9 cellular contexts compared by ENCODE assay signal in genomic region chr20:43914697-43915208, GRCh38. TPM values are rescaled to one million over a fixed set of nuclear protein-coding genes. Genes with fewer than 3 reads are reported as not detected.
DNase-seq lines count a peak whose midpoint lies in the region; ATAC-seq and TF ChIP-seq lines count a peak whose summit lies in the region.
"Had no signal": no experiment of that assay in that cellular context is flagged by ENCODE, and none has a peak within 500 bp of the region (broad histone marks: within the 10 kb centered on the region; RNA-seq: fewer than 3 reads in every experiment).

Gene TOX2, plus strand, starts transcription at chr20:43914852. Its CDS starts 40 bp downstream, at chr20:43914892.

- peaks cover 82% of the 10 kb centered on the region for H3K27me3 Mint-ChIP-seq in dendritic cell treated with granulocyte-macrophage colony-stimulating factor and Interleukin-4, amounts not matched to agents 40 ng/mL and 50 ng/mL, for 4 days

- whole genome bisulfite sequencing in lung, 2 donors: 1% methylated on average over 45 to 79 of the region's 79 CpGs
- WGBS in thyroid gland, 2 donors: 0% methylated on average over 6 of the region's 79 CpGs; no CpG with 5 or more reads in 1 of the 2 donors

- H3K36me3 ChIP-seq in KMS-11 (ENCODE audit: insufficient read depth): no peaks in the 10 kb centered on the region
- H3K36me3 ChIP-seq in lung (ENCODE audit: control insufficient read depth in 2 of 2, insufficient read depth in 2 of 2, low read length in 2 of 2): no peaks in the 10 kb centered on the region
- H3K36me3 ChIP-seq in thyroid gland: no peaks in the 10 kb centered on the region
- H3K36me3 ChIP-seq: neutrophil had no signal

- peaks cover 20% of the 10 kb centered on the region for H3K9me3 Mint-ChIP-seq in dendritic cell treated with granulocyte-macrophage colony-stimulating factor and Interleukin-4, amounts not matched to agents 40 ng/mL and 50 ng/mL, for 4 days

- H3K4me3 Mint-ChIP-seq in dendritic cell treated with granulocyte-macrophage colony-stimulating factor and Interleukin-4, amounts not matched to agents 40 ng/mL and 50 ng/mL, for 4 days: peak within 1 kb of the TSS; percentile 44

- TF ChIP-seq CTCF in AG04449 (IDR thresholded peaks at IDR 0.05; ENCODE audit: insufficient read depth, low read length, missing control alignments): no peak
- no peak for TF ChIP-seq CTCF in KMS-11 (conservative IDR thresholded peaks at IDR 0.05; ENCODE audit: low read depth, low read length)
- TF ChIP-seq CTCF in VCaP (conservative IDR thresholded peaks at IDR 0.05): no peak
- TF ChIP-seq CTCF in lung (IDR thresholded peaks at IDR 0.05; ENCODE audit: control extremely low read depth, extremely low read depth): no peak
- TF ChIP-seq CTCF in thyroid gland (IDR thresholded peaks at IDR 0.05): no peak

- H2AFZ ChIP-seq in KMS-11 (ENCODE audit: low read depth): peak within 1 kb of the TSS; percentile 73

- intact Hi-C loops in dendritic cell treated with granulocyte-macrophage colony-stimulating factor and Interleukin-4, amounts not matched to agents 40 ng/mL and 50 ng/mL, for 4 days (cut with micrococcal nuclease): loop anchor here (10.0 kb wide), 1 partner anchor 160 kb away; no protein-coding TSS in a partner anchor
- intact Hi-C loops in thyroid gland (cut with DNase I): loop anchor here (10.0 kb wide), 1 partner anchor 60 kb away; no protein-coding TSS in a partner anchor

- in situ Hi-C loops in KBM-7 (cut with MboI; ENCODE audit: low pct_unique_long_range_greater_than_20kb, low sequenced_read_pairs): no loop called here

- POLR2A ChIA-PET in AG04449 (lab: Yijun Ruan, JAX): no interaction called here

- ATAC-seq in lung (ENCODE audit: insufficient read depth, low FRiP score): peak; percentile 14

- H3K4me1 ChIP-seq in KMS-11 (ENCODE audit: low read depth, poor library complexity, severe bottlenecking): peaks cover 59% of the 10 kb centered on the region
- peaks cover 0 to 14% of the 10 kb centered on the region in 2 donors for H3K4me1 ChIP-seq in lung (ENCODE audit: control insufficient read depth in 2 of 2, insufficient read depth in 2 of 2, low read length in 2 of 2)
- peaks cover 6 to 15% of the 10 kb centered on the region in 2 donors for H3K4me1 ChIP-seq in thyroid gland

- H3K4me2 ChIP-seq in KMS-11: peak within 1 kb of the TSS; percentile 77

- H3K4me3 ChIP-seq in AG04449 (ENCODE audit: low read depth, low read length) (peak within 1 kb of the TSS; percentile 67), KMS-11 (IDR thresholded peaks at IDR 0.05; ENCODE audit: insufficient read depth, low read depth, low read length) (no peak within 1 kb of the TSS), lung (peak within 1 kb of the TSS; percentile 83), thyroid gland (replicated peaks in 1 of 3) (peak within 1 kb of the TSS in 1 of 3 donors; percentile 27)

- H3K79me2 ChIP-seq in KMS-11 (ENCODE audit: insufficient read depth, low read depth): peaks cover 43% of the 10 kb centered on the region

- H4K20me1 ChIP-seq in KMS-11 (ENCODE audit: insufficient read depth): no peaks in the 10 kb centered on the region

- H3K4me1 Mint-ChIP-seq in dendritic cell treated with granulocyte-macrophage colony-stimulating factor and Interleukin-4, amounts not matched to agents 40 ng/mL and 50 ng/mL, for 4 days (ENCODE audit: low read depth): peaks cover 38% of the 10 kb centered on the region

- peak within 1 kb of the TSS; percentile 2 for H3K27ac Mint-ChIP-seq in dendritic cell treated with granulocyte-macrophage colony-stimulating factor and Interleukin-4, amounts not matched to agents 40 ng/mL and 50 ng/mL, for 4 days

- no peak for DNase-seq in AG04449 (ENCODE audit: low read depth, low spot score)
- DNase-seq in GM19238 (ENCODE audit: insufficient read length, low spot score): peak; percentile 73
- DNase-seq in lung (ENCODE audit: low spot score): no peak
- peak; percentile 17 to 22 for DNase-seq in thyroid gland
- no peak for DNase-seq in KBM-7

- H3K36me3 Mint-ChIP-seq in dendritic cell treated with granulocyte-macrophage colony-stimulating factor and Interleukin-4, amounts not matched to agents 40 ng/mL and 50 ng/mL, for 4 days (ENCODE audit: low read depth): no peaks in the 10 kb centered on the region

- H3K27ac ChIP-seq in KMS-11: peak within 1 kb of the TSS; percentile 51
- H3K27ac ChIP-seq in VCaP: peak within 1 kb of the TSS; percentile 71; the same call in 1 of the 2 replicates
- peak within 1 kb of the TSS in 1 of 2 donors; percentile 87 for H3K27ac ChIP-seq in lung (ENCODE audit: low read depth in 1 of 2, low read length in 1 of 2)
- peak within 1 kb of the TSS in 1 of 3 donors; percentile 58 for H3K27ac ChIP-seq in thyroid gland
- H3K27ac ChIP-seq: neutrophil had no signal

- H3K27me3 ChIP-seq in KMS-11 (ENCODE audit: insufficient read depth, low read depth) (no peaks in the 10 kb centered on the region), lung (ENCODE audit: control insufficient read depth, insufficient read depth) (no peaks in the 10 kb centered on the region), thyroid gland (peaks cover 14% of the 10 kb centered on the region)

- CTCF ChIA-PET in AG04449 (lab: Yijun Ruan, JAX): interaction anchor here (1.1 to 1.2 kb wide), 2 partner anchors 166 to 377 kb away, joined by 3 read pairs; no protein-coding TSS in a partner anchor

- H3K9ac ChIP-seq in KMS-11: peak within 1 kb of the TSS; percentile 65

- no peak for TF ChIP-seq POLR2A in thyroid gland (IDR thresholded peaks at IDR 0.05)

- H3K9me3 ChIP-seq in lung (ENCODE audit: control insufficient read depth in 2 of 2, insufficient read depth in 1 of 2, low read length in 1 of 2): peaks cover 0 to 7% of the 10 kb centered on the region in 2 donors
- no peaks in the 10 kb centered on the region for H3K9me3 ChIP-seq in thyroid gland
- H3K9me3 ChIP-seq: neutrophil had no signal

RNA-seq across cellular contexts. Expression of gene TOX2, which starts in this region (rescaled TPM):
- total RNA-seq in lung (10 to 100 TPM; 12.0 to 25.5 TPM), thyroid gland (1 to 10 TPM; 3.4 to 7.7 (median 5.2) TPM)
- 10 to 100 TPM; 13.5 to 19.8 TPM for polyA plus RNA-seq in lung

Comparison
In these comparisons a context has a peak if more than half of its experiments do, and no peak if none do; other contexts are left out.
1. DNase-seq: peak in GM19238 (single experiment) and thyroid gland (2 of 2); none in AG04449 (single experiment), lung (single experiment) and KBM-7 (single experiment).